In genomic region chr6:157521665-157522335, GRCh38 we compare ENCODE assay signal across 27 cellular contexts.
A peak's percentile ranks its signal among the peaks of the same experiment; 100 is the strongest.
DNase-seq lines count a peak whose midpoint lies in the region; ATAC-seq and TF ChIP-seq lines count a peak whose summit lies in the region.
"Had no signal": no experiment of that assay in that cellular context is flagged by ENCODE, and none has a peak within 500 bp of the region (broad histone marks: within the 10 kb centered on the region; RNA-seq: fewer than 3 reads in every experiment).

No MANE protein-coding gene starts in this region.

- no peaks in the 10 kb centered on the region for H3K27me3 Mint-ChIP-seq in stimulated activated naive CD8-positive, alpha-beta T cell treated with anti-CD3 and anti-CD28 coated beads, Interleukin-15, amount 100 ng/mL, for 72 hours
- H3K27me3 Mint-ChIP-seq in activated T-helper 17 cell treated with anti-CD3 and anti-CD28 coated beads, Interleukin-2, amount 50 U/mL, for 72 hours, result no peaks in the 10 kb centered on the region
- no peaks in the 10 kb centered on the region for H3K27me3 Mint-ChIP-seq in progenitor cell of endocrine pancreas
- H3K27me3 Mint-ChIP-seq: activated CD4-positive, alpha-beta T cell treated with anti-CD3 and anti-CD28 coated beads, Interleukin-2, amount 10 ng/mL, durations not matched to agents 24 days and 14 days; CD4-positive, alpha-beta memory T cell had no signal

- peaks cover 0 to 7% of the 10 kb centered on the region in 2 donors for H3K9me3 Mint-ChIP-seq in stimulated activated naive CD8-positive, alpha-beta T cell treated with anti-CD3 and anti-CD28 coated beads, Interleukin-15, amount 100 ng/mL, for 72 hours
- no peaks in the 10 kb centered on the region for H3K9me3 Mint-ChIP-seq in activated T-helper 17 cell treated with anti-CD3 and anti-CD28 coated beads, Interleukin-2, amount 50 U/mL, for 72 hours
- H3K9me3 Mint-ChIP-seq in progenitor cell of endocrine pancreas (ENCODE audit: low read depth), result no peaks in the 10 kb centered on the region
- H3K9me3 Mint-ChIP-seq: CD4-positive, alpha-beta memory T cell had no signal

- H3K27ac Mint-ChIP-seq in stimulated activated naive CD8-positive, alpha-beta T cell treated with anti-CD3 and anti-CD28 coated beads, Interleukin-15, amount 100 ng/mL, for 72 hours, result no peak overlapping the region
- peak overlapping the region; percentile 41 for H3K27ac Mint-ChIP-seq in activated T-helper 17 cell treated with anti-CD3 and anti-CD28 coated beads, Interleukin-2, amount 50 U/mL, for 72 hours
- no peak overlapping the region for H3K27ac Mint-ChIP-seq in progenitor cell of endocrine pancreas
- H3K27ac Mint-ChIP-seq: activated CD4-positive, alpha-beta T cell treated with anti-CD3 and anti-CD28 coated beads, Interleukin-2, amount 10 ng/mL, durations not matched to agents 24 days and 14 days; CD4-positive, alpha-beta memory T cell had no signal

- intact Hi-C loops in dorsolateral prefrontal cortex (cut with DNase I), result no loop called here

- H3K4me3 ChIP-seq in liver (ENCODE audit: low read depth in 1 of 3, low read length in 3 of 3) (no peak overlapping the region), dorsolateral prefrontal cortex (no peak overlapping the region)
- H3K4me3 ChIP-seq: cardiac muscle cell, right atrium auricular region, uterus had no signal

- peak; percentile 67 for ATAC-seq in stimulated activated naive CD8-positive, alpha-beta T cell treated with anti-CD3 and anti-CD28 coated beads, Interleukin-15, amount 100 ng/mL, for 72 hours
- no peak for ATAC-seq in stimulated activated naive CD8-positive, alpha-beta T cell treated with anti-CD3 and anti-CD28 coated beads, Interleukin-15, Interleukin-2, amounts not matched to agents 100 U/mL and 50 U/mL, for 24 hours
- ATAC-seq in activated T-helper 17 cell treated with anti-CD3 and anti-CD28 coated beads, Interleukin-2, amount 50 U/mL, for 72 hours (replicated peaks), result peak; percentile 77
- ATAC-seq in GM18873 (IDR thresholded peaks at IDR 0.05; ENCODE audit: low FRiP score, unreplicated experiment), result no peak
- ATAC-seq: foreskin keratinocyte had no signal

- H3K9ac ChIP-seq in liver (ENCODE audit: low read depth in 1 of 2, low read length in 2 of 2), result no peak overlapping the region

- 92% methylated on average over 6 of the region's 6 CpGs for WGBS in liver

- TF ChIP-seq CTCF in liver (IDR thresholded peaks at IDR 0.05; ENCODE audit: low read depth, low read length, missing input control) (no peak), dorsolateral prefrontal cortex (IDR thresholded peaks at IDR 0.05 in 54 of 56, conservative IDR thresholded peaks at IDR 0.05 in 2 of 56; ENCODE audit: low read depth in 1 of 56, partially characterized antibody in 56 of 56) (no peak), progenitor cell of endocrine pancreas (IDR thresholded peaks at IDR 0.05; ENCODE audit: unreplicated experiment) (no peak)

- no peak overlapping the region for H3K4me3 Mint-ChIP-seq in stimulated activated naive CD8-positive, alpha-beta T cell treated with anti-CD3 and anti-CD28 coated beads, Interleukin-15, amount 100 ng/mL, for 72 hours
- no peak overlapping the region for H3K4me3 Mint-ChIP-seq in activated T-helper 17 cell treated with anti-CD3 and anti-CD28 coated beads, Interleukin-2, amount 50 U/mL, for 72 hours
- no peak overlapping the region for H3K4me3 Mint-ChIP-seq in progenitor cell of endocrine pancreas (ENCODE audit: low read depth)
- H3K4me3 Mint-ChIP-seq: activated CD4-positive, alpha-beta T cell treated with anti-CD3 and anti-CD28 coated beads, Interleukin-2, amount 10 ng/mL, durations not matched to agents 24 days and 14 days; CD4-positive, alpha-beta memory T cell had no signal

- peaks cover 4 to 33% (median 19%) of the 10 kb centered on the region in 4 donors for H3K4me1 ChIP-seq in liver (ENCODE audit: control insufficient read depth in 4 of 4, insufficient read depth in 4 of 4, low read length in 3 of 4)
- H3K4me1 ChIP-seq: foreskin keratinocyte, uterus had no signal

- H3K27me3 ChIP-seq in liver (ENCODE audit: control insufficient read depth in 4 of 4, insufficient read depth in 4 of 4, low read length in 3 of 4) (no peaks in the 10 kb centered on the region), dorsolateral prefrontal cortex (no peaks in the 10 kb centered on the region)
- H3K27me3 ChIP-seq: cardiac muscle cell, foreskin keratinocyte, right atrium auricular region, uterus had no signal

- H3K9me3 ChIP-seq in liver (ENCODE audit: control insufficient read depth in 4 of 4, low read length in 3 of 4), result no peaks in the 10 kb centered on the region
- H3K9me3 ChIP-seq: right atrium auricular region, uterus had no signal

- no peaks in the 10 kb centered on the region for H3K36me3 ChIP-seq in liver (ENCODE audit: control insufficient read depth in 4 of 4, insufficient read depth in 3 of 4, low read depth in 1 of 4, low read length in 3 of 4)
- H3K36me3 ChIP-seq: cardiac muscle cell, right atrium auricular region, uterus had no signal

- peaks cover 18% of the 10 kb centered on the region for H3K4me1 Mint-ChIP-seq in stimulated activated naive CD8-positive, alpha-beta T cell treated with anti-CD3 and anti-CD28 coated beads, Interleukin-15, amount 100 ng/mL, for 72 hours
- H3K4me1 Mint-ChIP-seq in activated T-helper 17 cell treated with anti-CD3 and anti-CD28 coated beads, Interleukin-2, amount 50 U/mL, for 72 hours, result no peaks in the 10 kb centered on the region
- H3K4me1 Mint-ChIP-seq in progenitor cell of endocrine pancreas (ENCODE audit: low read depth), result peaks cover 2% of the 10 kb centered on the region
- H3K4me1 Mint-ChIP-seq: CD4-positive, alpha-beta memory T cell had no signal

- TF ChIP-seq RAD21 in liver (IDR thresholded peaks at IDR 0.05), result peak in 1 of 2 donors; percentile 45

- H3K27ac ChIP-seq in liver (ENCODE audit: low read depth in 1 of 2, low read length in 2 of 2) (peak overlapping the region; percentile 31 to 51), dorsolateral prefrontal cortex (peak overlapping the region in 3 of 59 donors; percentile 8 to 21 (median 9))
- H3K27ac ChIP-seq: cardiac muscle cell, foreskin keratinocyte, right atrium auricular region, uterus had no signal

- DNase-seq in stimulated activated naive CD8-positive, alpha-beta T cell treated with anti-CD3 and anti-CD28 coated beads, Interleukin-15, amount 100 ng/mL, for 72 hours, result no peak
- no peak for DNase-seq in stimulated activated naive CD8-positive, alpha-beta T cell treated with anti-CD3 and anti-CD28 coated beads, Interleukin-15, Interleukin-2, amounts not matched to agents 100 U/mL and 50 U/mL, for 24 hours
- DNase-seq in dorsolateral prefrontal cortex (no peak), progenitor cell of endocrine pancreas (ENCODE audit: low spot score, unreplicated experiment) (no peak)
- no peak for DNase-seq in activated CD4-positive, alpha-beta T cell treated with anti-CD3 and anti-CD28 coated beads for 4 hours
- DNase-seq: ACHN; activated CD4-positive, alpha-beta T cell treated with anti-CD3 and anti-CD28 coated beads, Interleukin-2, amount 10 ng/mL, durations not matched to agents 24 days and 14 days; activated naive CD4-positive, alpha-beta T cell treated with Interleukin-2 at 50 U/mL for 16 hours; amniotic stem cell; CD4-positive, alpha-beta memory T cell; DMS153; foreskin keratinocyte; GDM1; H7; hippocampal formation; islet precursor cell; mammary epithelial cell; NCI-H1417; NCI-H2171; NCI-H526; stimulated activated CD8-positive, alpha-beta memory T cell treated with anti-CD3 and anti-CD28 coated beads, Interleukin-4, amount 100 ng/mL, for 48 hours; uterus had no signal

- H3K36me3 Mint-ChIP-seq in activated T-helper 17 cell treated with anti-CD3 and anti-CD28 coated beads, Interleukin-2, amount 50 U/mL, for 72 hours (ENCODE audit: low read depth), result no peaks in the 10 kb centered on the region
- no peaks in the 10 kb centered on the region for H3K36me3 Mint-ChIP-seq in progenitor cell of endocrine pancreas (ENCODE audit: insufficient read depth)

TF ChIP-seq in liver, 16 proteins besides CTCF, POLR2A, EP300 and RAD21:
- TF ChIP-seq HNF4A (conservative IDR thresholded peaks at IDR 0.05), result peak; percentile 26 to 33
- peak in 1 of 2 donors; percentile 31 for TF ChIP-seq RXRA (IDR thresholded peaks at IDR 0.05)
- no peak for TF ChIP-seq REST (IDR thresholded peaks at IDR 0.05)

Comparison
In these comparisons a context has a peak if more than half of its experiments do, and no peak if none do; other contexts are left out.
1. ATAC-seq: peak in stimulated activated naive CD8-positive, alpha-beta T cell treated with anti-CD3 and anti-CD28 coated beads, Interleukin-15, amount 100 ng/mL, for 72 hours (single experiment) and activated T-helper 17 cell treated with anti-CD3 and anti-CD28 coated beads, Interleukin-2, amount 50 U/mL, for 72 hours (single experiment); none in stimulated activated naive CD8-positive, alpha-beta T cell treated with anti-CD3 and anti-CD28 coated beads, Interleukin-15, Interleukin-2, amounts not matched to agents 100 U/mL and 50 U/mL, for 24 hours (single experiment) and GM18873 (single experiment).